21 cellular contexts compared by ENCODE assay signal in genomic region chr7:87128883-87129282, GRCh38. TPM values are rescaled to one million over a fixed set of nuclear protein-coding genes. Genes with fewer than 3 reads are reported as not detected.
DNase-seq lines count a peak whose midpoint lies in the region; ATAC-seq and TF ChIP-seq lines count a peak whose summit lies in the region.
"Had no signal": no experiment of that assay in that cellular context is flagged by ENCODE, and none has a peak within 500 bp of the region (broad histone marks: within the 10 kb centered on the region; RNA-seq: fewer than 3 reads in every experiment).

No MANE protein-coding gene starts in this region.

- DNase-seq in KBM-7, result no peak
- DNase-seq in left ventricle myocardium inferior, result no peak
- DNase-seq: activated CD4-positive, alpha-beta T cell treated with anti-CD3 and anti-CD28 coated beads for 4 hours; activated naive CD4-positive, alpha-beta T cell treated with anti-CD3 and anti-CD28 coated beads, Interleukin-2, amount 50 U/mL, for 16 hours; AML-193; HCEC 1CT; mammary epithelial cell; NCI-H1092 treated with DMSO at 0.1 percent for 48 hours; NCI-H774; Right ventricle myocardium superior; small intestine had no signal

- peak overlapping the region; percentile 0; the same call in 1 of the 2 replicates for H3K9ac ChIP-seq in ES-I3 (ENCODE audit: low read depth, low read length)
- H3K9ac ChIP-seq in Loucy (ENCODE audit: low read depth, low read length, poor library complexity, severe bottlenecking), result no peak overlapping the region

- intact Hi-C loops in left ventricle myocardium inferior (cut with micrococcal nuclease), result no loop called here

- no peaks in the 10 kb centered on the region for H3K9me2 ChIP-seq in Loucy (replicated peaks; ENCODE audit: low read depth, low read length)

- H3K36me3 ChIP-seq in ES-I3 (ENCODE audit: insufficient read depth, low read length) (no peaks in the 10 kb centered on the region), Loucy (ENCODE audit: insufficient read depth, low read length) (no peaks in the 10 kb centered on the region), mesodermal cell (ENCODE audit: control insufficient read depth, insufficient read depth, low read length) (no peaks in the 10 kb centered on the region), left ventricle myocardium inferior (no peaks in the 10 kb centered on the region)

- H3K4me3 ChIP-seq in Loucy (ENCODE audit: low read length, poor library complexity, severe bottlenecking) (no peak overlapping the region), mesodermal cell (ENCODE audit: extremely low read depth, insufficient read depth, low read length, poor library complexity, severe bottlenecking) (no peak overlapping the region), left ventricle myocardium inferior (no peak overlapping the region)

- H3K27me3 Mint-ChIP-seq in brain, result no peaks in the 10 kb centered on the region
- H3K27me3 Mint-ChIP-seq: type B pancreatic cell had no signal

- H3K79me2 ChIP-seq in Loucy (ENCODE audit: insufficient read depth, low read length), result no peaks in the 10 kb centered on the region

- H2AFZ ChIP-seq in Loucy (ENCODE audit: low read length), result peak overlapping the region; percentile 29; the same call in 1 of the 2 replicates

- H3K36me3 Mint-ChIP-seq in brain, result no peaks in the 10 kb centered on the region
- H3K36me3 Mint-ChIP-seq: stimulated activated memory B cell treated with anti-CD40 and anti-IgM and Interleukin-4, amounts not matched to agents 10 μg/mL and 1 μg/mL and 100 μg/mL, for 72 hours; type B pancreatic cell had no signal

- H3K27ac ChIP-seq in mesodermal cell (ENCODE audit: low read depth, low read length, severe bottlenecking) (peak overlapping the region; percentile 19), left ventricle myocardium inferior (replicated peaks) (no peak overlapping the region)

- in situ Hi-C loops in KBM-7 (cut with MboI; ENCODE audit: low pct_unique_long_range_greater_than_20kb, low sequenced_read_pairs), result no loop called here

- no peak for ATAC-seq in GM18873 (IDR thresholded peaks at IDR 0.05; ENCODE audit: low FRiP score, unreplicated experiment)
- ATAC-seq in GM21526 (IDR thresholded peaks at IDR 0.05; ENCODE audit: low FRiP score, unreplicated experiment), result no peak
- ATAC-seq: stimulated activated memory B cell treated with anti-CD40 and anti-IgM and Interleukin-4, amounts not matched to agents 10 μg/mL and 1 μg/mL and 100 μg/mL, for 72 hours had no signal

- peak overlapping the region; percentile 2 for H3K4me2 ChIP-seq in Loucy (ENCODE audit: low read depth, low read length, poor library complexity, severe bottlenecking)

- peak overlapping the region in 2 of 5 experiments; percentile 1 to 73 for H3K27ac Mint-ChIP-seq in brain
- H3K27ac Mint-ChIP-seq: IgD-negative memory B cell; stimulated activated memory B cell treated with anti-CD40 and anti-IgM and Interleukin-4, amounts not matched to agents 10 μg/mL and 1 μg/mL and 100 μg/mL, for 72 hours; T-helper 2 cell treated with Interferon-gamma antibody and Interleukin-4, amounts not matched to agents 5 μg/mL and 100 μg/mL, for 36 hours; type B pancreatic cell had no signal

- H4K20me1 ChIP-seq in Loucy (ENCODE audit: insufficient read depth, low read length, poor library complexity, severe bottlenecking), result no peaks in the 10 kb centered on the region

- H3K4me1 Mint-ChIP-seq in brain, result peaks cover 20% of the 10 kb centered on the region

- H3K27me3 ChIP-seq in Loucy (ENCODE audit: insufficient read depth, low read length, poor library complexity, severe bottlenecking) (no peaks in the 10 kb centered on the region), left ventricle myocardium inferior (ENCODE audit: low read depth) (no peaks in the 10 kb centered on the region)

- TF ChIP-seq CTCF in Loucy (conservative IDR thresholded peaks at IDR 0.05; ENCODE audit: low read length) (no peak), brain (conservative IDR thresholded peaks at IDR 0.05) (no peak), left ventricle myocardium inferior (IDR thresholded peaks at IDR 0.05; ENCODE audit: borderline replicate concordance) (no peak)

- peak overlapping the region in 4 of 5 experiments; percentile 1 to 40 (median 4) for H3K4me3 Mint-ChIP-seq in brain
- H3K4me3 Mint-ChIP-seq: IgD-negative memory B cell; stimulated activated memory B cell treated with anti-CD40 and anti-IgM and Interleukin-4, amounts not matched to agents 10 μg/mL and 1 μg/mL and 100 μg/mL, for 72 hours; T-helper 2 cell treated with Interferon-gamma antibody and Interleukin-4, amounts not matched to agents 5 μg/mL and 100 μg/mL, for 36 hours; type B pancreatic cell had no signal

- H3K9me3 Mint-ChIP-seq in brain, result no peaks in the 10 kb centered on the region
- H3K9me3 Mint-ChIP-seq: IgD-negative memory B cell; stimulated activated memory B cell treated with anti-CD40 and anti-IgM and Interleukin-4, amounts not matched to agents 10 μg/mL and 1 μg/mL and 100 μg/mL, for 72 hours; T-helper 2 cell treated with Interferon-gamma antibody and Interleukin-4, amounts not matched to agents 5 μg/mL and 100 μg/mL, for 36 hours; type B pancreatic cell had no signal

- H3K9me3 ChIP-seq in ES-I3 (ENCODE audit: control insufficient read depth, insufficient read depth, low read length) (no peaks in the 10 kb centered on the region), Loucy (ENCODE audit: insufficient read depth, low read depth, low read length) (no peaks in the 10 kb centered on the region), mesodermal cell (ENCODE audit: control insufficient read depth, low read length) (no peaks in the 10 kb centered on the region), left ventricle myocardium inferior (replicated peaks) (no peaks in the 10 kb centered on the region)

- 17% methylated on average over 1 of the region's 4 CpGs; no CpG with 5 or more reads in 1 of the 2 experiments for WGBS in mesodermal cell (ENCODE audit: insufficient coverage in 2 of 2), 2 experiments

- H3F3A ChIP-seq in Loucy (ENCODE audit: low read depth), result no peaks in the 10 kb centered on the region

- peaks cover 11% of the 10 kb centered on the region; the same call in 1 of the 2 replicates for H3K4me1 ChIP-seq in ES-I3 (ENCODE audit: insufficient read depth, low read length)
- H3K4me1 ChIP-seq in Loucy (ENCODE audit: insufficient read depth, low read length, poor library complexity, severe bottlenecking), result peaks cover 3% of the 10 kb centered on the region
- H3K4me1 ChIP-seq in mesodermal cell (ENCODE audit: control insufficient read depth, insufficient read depth, low read length, poor library complexity, severe bottlenecking), result no peaks in the 10 kb centered on the region
- H3K4me1 ChIP-seq in left ventricle myocardium inferior, result no peaks in the 10 kb centered on the region

RNA-seq across cellular contexts. Expression of gene DMTF1, which starts 23.4 kb away (rescaled TPM):
- polyA plus RNA-seq in brain (ENCODE audit: insufficient read depth, low read depth, low replicate concordance), result 14.4 TPM
- polyA plus RNA-seq in mesodermal cell (2013, experiment 1 of 2), result 67.2 TPM
- polyA plus RNA-seq in mesodermal cell (2013, experiment 2 of 2), result 67.7 TPM
- 19.4 TPM for total RNA-seq in left ventricle myocardium inferior
